ENCODE assay signal across 3 cellular contexts in the genomic region with DNA sequence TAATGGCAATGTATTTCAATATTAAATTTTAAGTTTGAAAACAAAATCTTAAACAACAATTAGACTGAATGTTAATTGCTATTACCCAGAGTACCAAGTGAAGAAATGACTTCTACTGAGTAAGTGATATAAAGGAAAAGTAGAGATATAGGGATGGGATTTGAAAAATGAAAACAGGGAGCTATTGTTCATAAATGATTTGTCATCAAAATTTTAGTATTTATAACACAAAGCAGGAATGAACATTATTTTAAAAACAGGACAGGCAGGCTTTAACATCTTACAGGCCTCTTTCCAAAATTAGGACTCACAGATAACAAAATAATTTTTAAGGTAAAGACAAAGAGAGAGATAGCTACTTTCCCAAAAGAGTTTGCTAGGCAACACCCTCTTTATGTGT.
TF ChIP-seq lines count a peak whose summit lies in the region.

No MANE protein-coding gene starts in this region.

TF ChIP-seq in IMR-90, 13 proteins besides CTCF, POLR2A, EP300 and RAD21:
- no peak for TF ChIP-seq RFX5 (IDR thresholded peaks at IDR 0.05; ENCODE audit: low read depth, low read length)
- TF ChIP-seq, protein P1, sequence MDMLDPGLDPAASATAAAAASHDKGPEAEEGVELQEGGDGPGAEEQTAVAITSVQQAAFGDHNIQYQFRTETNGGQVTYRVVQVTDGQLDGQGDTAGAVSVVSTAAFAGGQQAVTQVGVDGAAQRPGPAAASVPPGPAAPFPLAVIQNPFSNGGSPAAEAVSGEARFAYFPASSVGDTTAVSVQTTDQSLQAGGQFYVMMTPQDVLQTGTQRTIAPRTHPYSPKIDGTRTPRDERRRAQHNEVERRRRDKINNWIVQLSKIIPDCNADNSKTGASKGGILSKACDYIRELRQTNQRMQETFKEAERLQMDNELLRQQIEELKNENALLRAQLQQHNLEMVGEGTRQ (IDR thresholded peaks at IDR 0.05; ENCODE audit: low read depth, low read length), result no peak
- TF ChIP-seq RCOR1 (IDR thresholded peaks at IDR 0.05; ENCODE audit: insufficient replicate concordance, low read length), result no peak
- TF ChIP-seq MAFK (IDR thresholded peaks at IDR 0.05; ENCODE audit: low read depth, low read length), result peak; percentile 58

TF ChIP-seq in neural cell, 6 proteins besides CTCF, POLR2A, EP300 and RAD21:
- TF ChIP-seq SMC3 (conservative IDR thresholded peaks at IDR 0.05; ENCODE audit: poor library complexity), result no peak
- no peak for TF ChIP-seq MXI1 (conservative IDR thresholded peaks at IDR 0.05; ENCODE audit: poor library complexity, severe bottlenecking)
- no peak for TF ChIP-seq EZH2 (IDR thresholded peaks at IDR 0.05; ENCODE audit: borderline replicate concordance, insufficient read depth, low read length, poor library complexity, severe bottlenecking)
- TF ChIP-seq, protein P2, sequence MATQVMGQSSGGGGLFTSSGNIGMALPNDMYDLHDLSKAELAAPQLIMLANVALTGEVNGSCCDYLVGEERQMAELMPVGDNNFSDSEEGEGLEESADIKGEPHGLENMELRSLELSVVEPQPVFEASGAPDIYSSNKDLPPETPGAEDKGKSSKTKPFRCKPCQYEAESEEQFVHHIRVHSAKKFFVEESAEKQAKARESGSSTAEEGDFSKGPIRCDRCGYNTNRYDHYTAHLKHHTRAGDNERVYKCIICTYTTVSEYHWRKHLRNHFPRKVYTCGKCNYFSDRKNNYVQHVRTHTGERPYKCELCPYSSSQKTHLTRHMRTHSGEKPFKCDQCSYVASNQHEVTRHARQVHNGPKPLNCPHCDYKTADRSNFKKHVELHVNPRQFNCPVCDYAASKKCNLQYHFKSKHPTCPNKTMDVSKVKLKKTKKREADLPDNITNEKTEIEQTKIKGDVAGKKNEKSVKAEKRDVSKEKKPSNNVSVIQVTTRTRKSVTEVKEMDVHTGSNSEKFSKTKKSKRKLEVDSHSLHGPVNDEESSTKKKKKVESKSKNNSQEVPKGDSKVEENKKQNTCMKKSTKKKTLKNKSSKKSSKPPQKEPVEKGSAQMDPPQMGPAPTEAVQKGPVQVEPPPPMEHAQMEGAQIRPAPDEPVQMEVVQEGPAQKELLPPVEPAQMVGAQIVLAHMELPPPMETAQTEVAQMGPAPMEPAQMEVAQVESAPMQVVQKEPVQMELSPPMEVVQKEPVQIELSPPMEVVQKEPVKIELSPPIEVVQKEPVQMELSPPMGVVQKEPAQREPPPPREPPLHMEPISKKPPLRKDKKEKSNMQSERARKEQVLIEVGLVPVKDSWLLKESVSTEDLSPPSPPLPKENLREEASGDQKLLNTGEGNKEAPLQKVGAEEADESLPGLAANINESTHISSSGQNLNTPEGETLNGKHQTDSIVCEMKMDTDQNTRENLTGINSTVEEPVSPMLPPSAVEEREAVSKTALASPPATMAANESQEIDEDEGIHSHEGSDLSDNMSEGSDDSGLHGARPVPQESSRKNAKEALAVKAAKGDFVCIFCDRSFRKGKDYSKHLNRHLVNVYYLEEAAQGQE (IDR thresholded peaks at IDR 0.05; ENCODE audit: borderline replicate concordance), result no peak
- TF ChIP-seq POLR2AphosphoS5 (IDR thresholded peaks at IDR 0.05), result no peak
- no peak for TF ChIP-seq TAF1 (IDR thresholded peaks at IDR 0.05; ENCODE audit: low read depth)

TF ChIP-seq in HEK293T, 16 proteins besides CTCF, POLR2A, EP300 and RAD21:
- TF ChIP-seq ARNT (IDR thresholded peaks at IDR 0.05), result no peak
- TF ChIP-seq HDGF (IDR thresholded peaks at IDR 0.05; ENCODE audit: borderline replicate concordance), result no peak
- TF ChIP-seq CTBP1 (IDR thresholded peaks at IDR 0.05; ENCODE audit: borderline replicate concordance), result no peak
- TF ChIP-seq SUZ12 (IDR thresholded peaks at IDR 0.05), result no peak
- no peak for TF ChIP-seq TARDBP (IDR thresholded peaks at IDR 0.05)
- TF ChIP-seq L3MBTL2 (conservative IDR thresholded peaks at IDR 0.05), result no peak
- TF ChIP-seq SP1 (IDR thresholded peaks at IDR 0.05), result no peak
- TF ChIP-seq ZNF384 (IDR thresholded peaks at IDR 0.05), result no peak
- TF ChIP-seq, protein P3, sequence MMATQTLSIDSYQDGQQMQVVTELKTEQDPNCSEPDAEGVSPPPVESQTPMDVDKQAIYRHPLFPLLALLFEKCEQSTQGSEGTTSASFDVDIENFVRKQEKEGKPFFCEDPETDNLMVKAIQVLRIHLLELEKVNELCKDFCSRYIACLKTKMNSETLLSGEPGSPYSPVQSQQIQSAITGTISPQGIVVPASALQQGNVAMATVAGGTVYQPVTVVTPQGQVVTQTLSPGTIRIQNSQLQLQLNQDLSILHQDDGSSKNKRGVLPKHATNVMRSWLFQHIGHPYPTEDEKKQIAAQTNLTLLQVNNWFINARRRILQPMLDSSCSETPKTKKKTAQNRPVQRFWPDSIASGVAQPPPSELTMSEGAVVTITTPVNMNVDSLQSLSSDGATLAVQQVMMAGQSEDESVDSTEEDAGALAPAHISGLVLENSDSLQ (IDR thresholded peaks at IDR 0.05), result no peak
- TF ChIP-seq ELF4 (IDR thresholded peaks at IDR 0.05), result no peak
